Comparison of ENCODE assay signal across 28 cellular contexts in genomic region chr4:80878218-80878617, GRCh38.
"Had no signal": no experiment of that assay in that cellular context is flagged by ENCODE, and none has a peak within 500 bp of the region (broad histone marks: within the 10 kb centered on the region; RNA-seq: fewer than 3 reads in every experiment).

No MANE protein-coding gene starts in this region.

- H3K36me3 Mint-ChIP-seq: WTC11 had no signal

- ATAC-seq: lower lobe of right lung; mucosa of descending colon; right lobe of liver; stimulated activated naive B cell treated with anti-CD40 and anti-IgM and Interleukin-4, amounts not matched to agents 10 μg/mL and 1 μg/mL and 100 μg/mL, for 72 hours; WTC11 had no signal

- H3K36me3 ChIP-seq: adrenal gland, lower lobe of right lung, right lobe of liver, transverse colon had no signal

- H3K4me3 Mint-ChIP-seq: activated naive CD8-positive, alpha-beta T cell; activated T-cell treated with anti-CD3 and anti-CD28 coated beads, Interleukin-2, amount 50 U/mL, for 24 hours; dendritic cell treated with granulocyte-macrophage colony-stimulating factor and Interleukin-4, amounts not matched to agents 40 ng/mL and 50 ng/mL, for 4 days; naive B cell; neural crest cell; stimulated activated naive B cell treated with anti-CD40 and anti-IgM and Interleukin-4, amounts not matched to agents 10 μg/mL and 1 μg/mL and 100 μg/mL, for 72 hours; T-helper 2 cell treated with Interferon-gamma antibody and Interleukin-4, amounts not matched to agents 5 μg/mL and 100 μg/mL, for 36 hours; WTC11 had no signal

- H3K4me1 ChIP-seq: adrenal gland, lower lobe of right lung, right lobe of liver, transverse colon had no signal

- H3K27me3 Mint-ChIP-seq: activated T-cell treated with anti-CD3 and anti-CD28 coated beads, Interleukin-2, amount 50 U/mL, for 24 hours; dendritic cell treated with granulocyte-macrophage colony-stimulating factor and Interleukin-4, amounts not matched to agents 40 ng/mL and 50 ng/mL, for 4 days; naive B cell; stimulated activated naive B cell treated with anti-CD40 and anti-IgM and Interleukin-4, amounts not matched to agents 10 μg/mL and 1 μg/mL and 100 μg/mL, for 72 hours had no signal

- H3K9me3 ChIP-seq: adrenal gland, lower lobe of right lung, mucosa of descending colon, right lobe of liver, transverse colon had no signal

- DNase-seq: activated CD8-positive, alpha-beta memory T cell treated with anti-CD3 and anti-CD28 coated beads for 24 hours; activated CD8-positive, alpha-beta memory T cell treated with anti-CD3 and anti-CD28 coated beads, Interleukin-2, amount 50 U/mL, for 4 hours; activated naive CD4-positive, alpha-beta T cell; activated T-cell treated with anti-CD3 and anti-CD28 coated beads, Interleukin-2, amount 50 U/mL, for 24 hours; adrenal gland; cerebellar nuclear complex; effector CD8-positive, alpha-beta T cell; head of caudate nucleus; kidney; lower lobe of right lung; mesendoderm; mucosa of descending colon; naive B cell; posterior cingulate gyrus; right lobe of liver; stimulated activated CD4-positive, alpha-beta T cell treated with anti-CD3 and anti-CD28 coated beads, Interleukin-15, amount 100 ng/mL, for 24 hours; stimulated activated CD4-positive, alpha-beta T cell treated with anti-CD3 and anti-CD28 coated beads, Interleukin-2, amount 100 ng/mL, for 48 hours; stimulated activated CD8-positive, alpha-beta memory T cell treated with anti-CD3 and anti-CD28 coated beads, Interleukin-4, amount 100 ng/mL, for 48 hours; stimulated activated naive B cell treated with anti-CD40 and anti-IgM and Interleukin-4, amounts not matched to agents 10 μg/mL and 1 μg/mL and 100 μg/mL, for 72 hours; transverse colon had no signal

- H3K27ac ChIP-seq: adrenal gland, lower lobe of right lung, right lobe of liver, skin epidermis, transverse colon had no signal

- H3K4me3 ChIP-seq: adrenal gland, lower lobe of right lung, mucosa of descending colon, right lobe of liver, skin epidermis, transverse colon had no signal

- H3K27me3 ChIP-seq: adrenal gland, right lobe of liver, transverse colon had no signal

- H3K27ac Mint-ChIP-seq: activated naive CD8-positive, alpha-beta T cell; activated T-cell treated with anti-CD3 and anti-CD28 coated beads, Interleukin-2, amount 50 U/mL, for 24 hours; activated T-helper 2 cell treated with anti-CD3 and anti-CD28 coated beads, Interferon-gamma antibody, Interleukin-2, Interleukin-4, amounts not matched to agents 10 μg/mL and 5 μg/mL and 100 μg/mL, durations not matched to agents 14 hours and 24 hours and 36 hours; dendritic cell treated with granulocyte-macrophage colony-stimulating factor and Interleukin-4, amounts not matched to agents 40 ng/mL and 50 ng/mL, for 4 days; stimulated activated naive B cell treated with anti-CD40 and anti-IgM and Interleukin-4, amounts not matched to agents 10 μg/mL and 1 μg/mL and 100 μg/mL, for 72 hours; T-helper 2 cell treated with Interferon-gamma antibody and Interleukin-4, amounts not matched to agents 5 μg/mL and 100 μg/mL, for 36 hours; WTC11 had no signal

- FAIRE-seq: kidney, urothelium cell line had no signal

- H3K9me3 Mint-ChIP-seq: activated T-cell treated with anti-CD3 and anti-CD28 coated beads, Interleukin-2, amount 50 U/mL, for 24 hours; activated T-helper 2 cell treated with anti-CD3 and anti-CD28 coated beads, Interferon-gamma antibody, Interleukin-2, Interleukin-4, amounts not matched to agents 10 μg/mL and 5 μg/mL and 100 μg/mL, durations not matched to agents 14 hours and 24 hours and 36 hours; T-helper 2 cell treated with Interferon-gamma antibody and Interleukin-4, amounts not matched to agents 5 μg/mL and 100 μg/mL, for 36 hours; WTC11 had no signal
